8 cellular contexts compared by ENCODE assay signal in genomic region chr12:30753233-30753632, GRCh38. TPM values are rescaled to one million over a fixed set of nuclear protein-coding genes. Genes with fewer than 3 reads are reported as not detected.
DNase-seq lines count a peak whose midpoint lies in the region; ATAC-seq and TF ChIP-seq lines count a peak whose summit lies in the region.

No MANE protein-coding gene starts in this region.

- POLR2A ChIA-PET in PC-9 (lab: Charles Lee; ENCODE audit: unreplicated experiment): interaction anchor here (0.6 to 1.4 kb wide), 3 partner anchors 39 to 43 kb away, joined by 3 to 17 read pairs (median 4); no protein-coding TSS in a partner anchor

- CTCF ChIA-PET in PC-9 (lab: Charles Lee): interaction anchor here (0.9 to 1.0 kb wide), 2 partner anchors 43 to 57 kb away, joined by 3 to 5 read pairs; partner anchors contain the start of gene IPO8

- H3K27me3 Mint-ChIP-seq in chondrocyte (ENCODE audit: low read depth): no peaks in the 10 kb centered on the region
- no peaks in the 10 kb centered on the region for H3K27me3 Mint-ChIP-seq in osteocyte (ENCODE audit: unreplicated experiment)

- H3K4me3 Mint-ChIP-seq in chondrocyte (ENCODE audit: unreplicated experiment): peak overlapping the region; percentile 95
- H3K4me3 Mint-ChIP-seq in osteocyte (ENCODE audit: unreplicated experiment): peak overlapping the region; percentile 86

- H3K4me3 ChIP-seq in GM12864 (ENCODE audit: low read depth, low read length) (no peak overlapping the region; the same call in 1 of the 2 replicates), PC-9 (peak overlapping the region; percentile 74)

- H3K36me3 ChIP-seq in PC-9 (ENCODE audit: low read depth): peaks cover 16% of the 10 kb centered on the region

- DNase-seq in AG08396 (ENCODE audit: low spot score) (peak; percentile 17), GM12864 (ENCODE audit: low read depth) (no peak), PC-9 (no peak), chondrocyte (ENCODE audit: low spot score) (no peak), osteocyte (ENCODE audit: extremely low spot score, unreplicated experiment) (no peak), NCI-H2196 treated with DMSO at 0.1 percent for 48 hours (lab: John Stamatoyannopoulos, UW; ENCODE audit: unreplicated experiment) (no peak), HPDE6-E6E7 (ENCODE audit: extremely low spot score) (no peak)

- H4K20me1 ChIP-seq in PC-9 (ENCODE audit: insufficient read depth): no peaks in the 10 kb centered on the region; the same call in none of the 2 replicates

- ATAC-seq in HG02938 (IDR thresholded peaks at IDR 0.05; ENCODE audit: unreplicated experiment): no peak

- intact Hi-C loops in PC-9 (cut with micrococcal nuclease; ENCODE audit: unreplicated experiment): no loop called here

- H3K9me2 ChIP-seq in PC-9 (ENCODE audit: insufficient read depth): no peaks in the 10 kb centered on the region

- H3K36me3 Mint-ChIP-seq in chondrocyte (ENCODE audit: low read depth) (peaks cover 2% of the 10 kb centered on the region), osteocyte (ENCODE audit: unreplicated experiment) (peaks cover 17% of the 10 kb centered on the region)

- H3K9me3 ChIP-seq in PC-9 (ENCODE audit: insufficient read depth, low read depth): no peaks in the 10 kb centered on the region

- BruUV-seq in PC-9 (replicated peaks; lab: Mats Ljungman, UMichigan): TSS peak; percentile 55

- peaks cover 9% of the 10 kb centered on the region; the same call in 1 of the 2 replicates for H3F3A ChIP-seq in PC-9 (ENCODE audit: insufficient read depth, low read depth)

- peak overlapping the region; percentile 87; the same call in 1 of the 2 replicates for H2AFZ ChIP-seq in PC-9

- peaks cover 65% of the 10 kb centered on the region for H3K79me2 ChIP-seq in PC-9 (ENCODE audit: low read depth)

- H3K27ac ChIP-seq in PC-9: peak overlapping the region; percentile 59

- TF ChIP-seq CTCF in GM12864 (IDR thresholded peaks at IDR 0.05; ENCODE audit: low read depth, low read length, missing control alignments) (peak; percentile 53), PC-9 (conservative IDR thresholded peaks at IDR 0.05) (peak; percentile 45; the same call in 1 of the 2 replicates), chondrocyte (IDR thresholded peaks at IDR 0.05) (peak; percentile 68), osteocyte (IDR thresholded peaks at IDR 0.05) (peak; percentile 55)

- H3K27ac Mint-ChIP-seq in chondrocyte (ENCODE audit: unreplicated experiment): peak overlapping the region; percentile 78
- H3K27ac Mint-ChIP-seq in osteocyte (ENCODE audit: unreplicated experiment): peak overlapping the region; percentile 70

- no peaks in the 10 kb centered on the region for H3K27me3 ChIP-seq in PC-9 (ENCODE audit: insufficient read depth, low read depth)

- peaks cover 49% of the 10 kb centered on the region for H3K4me1 Mint-ChIP-seq in chondrocyte (ENCODE audit: low read depth)
- peaks cover 55% of the 10 kb centered on the region for H3K4me1 Mint-ChIP-seq in osteocyte (ENCODE audit: unreplicated experiment)

- H3K4me1 ChIP-seq in PC-9 (replicated peaks; ENCODE audit: insufficient read depth): peaks cover 52% of the 10 kb centered on the region

- peak overlapping the region; percentile 98 for H3K4me2 ChIP-seq in PC-9

- no peaks in the 10 kb centered on the region for H3K9me3 Mint-ChIP-seq in chondrocyte (ENCODE audit: low read depth)
- no peaks in the 10 kb centered on the region for H3K9me3 Mint-ChIP-seq in osteocyte (ENCODE audit: unreplicated experiment)

RNA-seq across cellular contexts. Expression of gene CAPRIN2, which starts 1.5 kb away (rescaled TPM):
- total RNA-seq in PC-9 (2021) (27.4 and 29.5 TPM in 2 replicates), chondrocyte (23.7 to 28.3 TPM (median 25.3 TPM) in 3 replicates), osteocyte (31.2 and 35.8 TPM in 2 replicates)

RNA-seq across cellular contexts. Expression of gene IPO8, which starts 57.6 kb away (rescaled TPM):
- total RNA-seq in PC-9 (2021) (64.5 and 75.0 TPM in 2 replicates), chondrocyte (33.9 to 45.4 TPM (median 34.0 TPM) in 3 replicates), osteocyte (46.2 and 51.4 TPM in 2 replicates)
